In genomic region chr22:22062306-22062793, GRCh38 we compare ENCODE assay signal across 15 cellular contexts.
"Had no signal": no experiment of that assay in that cellular context is flagged by ENCODE, and none has a peak within 500 bp of the region (broad histone marks: within the 10 kb centered on the region; RNA-seq: fewer than 3 reads in every experiment).

No MANE protein-coding gene starts in this region.

- ATAC-seq: naive thymus-derived CD8-positive, alpha-beta T cell; stimulated activated naive B cell treated with anti-CD40 and anti-IgM and Interleukin-4, amounts not matched to agents 10 μg/mL and 1 μg/mL and 100 μg/mL, for 72 hours; stimulated activated naive CD8-positive, alpha-beta T cell treated with anti-CD3 and anti-CD28 coated beads, Interleukin-15, amount 100 ng/mL, for 72 hours had no signal

- H3K36me3 Mint-ChIP-seq: naive thymus-derived CD8-positive, alpha-beta T cell; stimulated activated naive B cell treated with anti-CD40 and anti-IgM and Interleukin-4, amounts not matched to agents 10 μg/mL and 1 μg/mL and 100 μg/mL, for 72 hours had no signal

- H3K27ac ChIP-seq: skin epidermis, thoracic aorta had no signal

- DNase-seq: effector CD4-positive, alpha-beta T cell; endodermal cell; foreskin melanocyte; left colon; mucosa of descending colon; naive thymus-derived CD8-positive, alpha-beta T cell; stimulated activated CD4-positive, alpha-beta T cell treated with anti-CD3 and anti-CD28 coated beads, Interleukin-2, amount 100 ng/mL, for 24 hours; stimulated activated CD4-positive, alpha-beta T cell treated with anti-CD3 and anti-CD28 coated beads, Interleukin-4, amount 100 ng/mL, for 4 hours; stimulated activated naive B cell treated with anti-CD40 and anti-IgM and Interleukin-4, amounts not matched to agents 10 μg/mL and 1 μg/mL and 100 μg/mL, for 72 hours; stimulated activated naive CD8-positive, alpha-beta T cell treated with anti-CD3 and anti-CD28 coated beads, Interleukin-15, amount 100 ng/mL, for 72 hours had no signal

- H3K4me3 ChIP-seq: heart left ventricle, mucosa of descending colon, right atrium auricular region, sigmoid colon, skin epidermis, thoracic aorta had no signal

- H3K4me3 Mint-ChIP-seq: endodermal cell; naive thymus-derived CD8-positive, alpha-beta T cell; stimulated activated naive B cell treated with anti-CD40 and anti-IgM and Interleukin-4, amounts not matched to agents 10 μg/mL and 1 μg/mL and 100 μg/mL, for 72 hours; stimulated activated naive CD8-positive, alpha-beta T cell treated with anti-CD3 and anti-CD28 coated beads, Interleukin-15, amount 100 ng/mL, for 72 hours had no signal

- H3K36me3 ChIP-seq: heart left ventricle, right atrium auricular region, sigmoid colon, thoracic aorta had no signal

- H3K27me3 Mint-ChIP-seq: stimulated activated naive B cell treated with anti-CD40 and anti-IgM and Interleukin-4, amounts not matched to agents 10 μg/mL and 1 μg/mL and 100 μg/mL, for 72 hours had no signal

- H3K9me3 Mint-ChIP-seq: endodermal cell; naive thymus-derived CD8-positive, alpha-beta T cell; stimulated activated naive B cell treated with anti-CD40 and anti-IgM and Interleukin-4, amounts not matched to agents 10 μg/mL and 1 μg/mL and 100 μg/mL, for 72 hours; stimulated activated naive CD8-positive, alpha-beta T cell treated with anti-CD3 and anti-CD28 coated beads, Interleukin-15, amount 100 ng/mL, for 72 hours had no signal

- H3K27me3 ChIP-seq: right atrium auricular region had no signal

- H3K9me3 ChIP-seq: heart left ventricle, mucosa of descending colon, right atrium auricular region, sigmoid colon, thoracic aorta had no signal

- H3K27ac Mint-ChIP-seq: endodermal cell; naive thymus-derived CD8-positive, alpha-beta T cell; stimulated activated naive B cell treated with anti-CD40 and anti-IgM and Interleukin-4, amounts not matched to agents 10 μg/mL and 1 μg/mL and 100 μg/mL, for 72 hours had no signal
